In the genomic region with DNA sequence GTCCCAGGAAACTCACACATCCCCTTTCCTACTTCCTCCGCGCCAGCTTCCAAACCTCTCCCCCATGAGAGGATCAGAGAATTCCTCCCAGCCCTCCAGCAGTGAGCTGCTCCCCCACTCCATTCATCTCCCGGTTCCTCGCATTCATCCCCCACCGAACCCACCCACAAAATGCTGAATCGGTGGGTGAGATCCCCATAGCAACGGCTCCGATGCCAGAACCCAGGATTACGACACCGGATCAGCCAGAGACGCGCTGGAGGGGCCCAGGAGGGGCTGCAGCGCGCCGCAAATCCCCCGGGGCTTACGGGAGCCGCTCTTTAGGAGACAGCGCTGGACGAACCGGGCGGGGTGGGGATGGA, we compare ENCODE assay signal across 9 cellular contexts.
DNase-seq lines count a peak whose midpoint lies in the region; ATAC-seq and TF ChIP-seq lines count a peak whose summit lies in the region.
"Had no signal": no experiment of that assay in that cellular context is flagged by ENCODE, and none has a peak within 500 bp of the region (broad histone marks: within the 10 kb centered on the region; RNA-seq: fewer than 3 reads in every experiment).

No MANE protein-coding gene starts in this region.

- WGBS in heart left ventricle, 4 donors: 12 to 20% (median 18%) methylated on average over 18 to 22 of the region's 22 CpGs
- 23% methylated on average over 22 of the region's 22 CpGs; no CpG with 5 or more reads in 1 of the 2 donors for WGBS in transverse colon (ENCODE audit: low coverage in 1 of 2), 2 donors

- H3K27me3 ChIP-seq in heart left ventricle: peaks cover 0 to 45% (median 20%) of the 10 kb centered on the region in 9 donors
- H3K27me3 ChIP-seq in lower lobe of right lung (ENCODE audit: low read depth): peaks cover 33% of the 10 kb centered on the region
- peaks cover 23% of the 10 kb centered on the region for H3K27me3 ChIP-seq in transverse colon

- in situ Hi-C loops in transverse colon (cut with MboI; ENCODE audit: low pct_ligation_motif_present in 1 of 4, low pct_unique_long_range_greater_than_20kb in 1 of 4, low sequenced_read_pairs in 3 of 4): no loop called here

- no peak for TF ChIP-seq EP300 in transverse colon (IDR thresholded peaks at IDR 0.05; ENCODE audit: low read depth)

- H3K4me3 ChIP-seq in heart left ventricle (peak overlapping the region in 10 of 12 donors; percentile 22 to 46 (median 38)), lower lobe of right lung (peak overlapping the region; percentile 46), transverse colon (peak overlapping the region in 3 of 4 donors; percentile 20 to 35 (median 26))

- TF ChIP-seq POLR2A in heart left ventricle (IDR thresholded peaks at IDR 0.05) (no peak), transverse colon (IDR thresholded peaks at IDR 0.05) (no peak)

- no peaks in the 10 kb centered on the region for H3K36me3 ChIP-seq in heart left ventricle
- H3K36me3 ChIP-seq in lower lobe of right lung: no peaks in the 10 kb centered on the region
- H3K36me3 ChIP-seq in transverse colon: no peaks in the 10 kb centered on the region

- intact Hi-C loops in heart left ventricle (cut with DNase I): loop anchor here in 6 of 10 donors (10.0 kb wide), 6 partner anchors 117 to 527 kb away; partner anchors contain the start of gene SDK2 (in 1 of the 6)
- intact Hi-C loops in Right ventricle myocardium inferior (cut with DNase I): loop anchor here (10.0 kb wide), 2 partner anchors 297 to 527 kb away; no protein-coding TSS in a partner anchor
- intact Hi-C loops in lower lobe of right lung (cut with DNase I): no loop called here
- intact Hi-C loops in transverse colon (cut with DNase I; ENCODE audit: low total_unique reads): no loop called here

- H3K4me1 ChIP-seq in heart left ventricle (peaks cover 0 to 12% (median 9%) of the 10 kb centered on the region in 12 donors), lower lobe of right lung (peaks cover 12% of the 10 kb centered on the region), transverse colon (peaks cover 0 to 24% (median 18%) of the 10 kb centered on the region in 4 donors)

- H3K27ac ChIP-seq in heart left ventricle: no peak overlapping the region
- no peak overlapping the region for H3K27ac ChIP-seq in lower lobe of right lung
- H3K27ac ChIP-seq in transverse colon: no peak overlapping the region

- TF ChIP-seq CTCF in heart left ventricle (IDR thresholded peaks at IDR 0.05): no peak
- TF ChIP-seq CTCF in lower lobe of right lung (IDR thresholded peaks at IDR 0.05): no peak
- no peak for TF ChIP-seq CTCF in transverse colon (IDR thresholded peaks at IDR 0.05)
- TF ChIP-seq CTCF in omental fat pad (IDR thresholded peaks at IDR 0.05): no peak

- DNase-seq in heart left ventricle: no peak
- no peak for DNase-seq in Right ventricle myocardium inferior (ENCODE audit: missing footprints)
- DNase-seq in cerebellum (ENCODE audit: low spot score): peak; percentile 14
- DNase-seq in lower lobe of right lung: no peak
- no peak for DNase-seq in transverse colon
- no peak for DNase-seq in omental fat pad (ENCODE audit: low spot score)
- DNase-seq: central memory CD4-positive, alpha-beta T cell had no signal

- H3K9me3 ChIP-seq in heart left ventricle (no peaks in the 10 kb centered on the region), lower lobe of right lung (no peaks in the 10 kb centered on the region), transverse colon (no peaks in the 10 kb centered on the region)

- peak in 1 of 4 donors; percentile 11 for ATAC-seq in heart left ventricle
- ATAC-seq in Right ventricle myocardium inferior: no peak
- ATAC-seq in lower lobe of right lung: peak in 1 of 2 donors; percentile 4
- ATAC-seq in HG02884 (IDR thresholded peaks at IDR 0.05; ENCODE audit: unreplicated experiment): no peak
- ATAC-seq in omental fat pad (ENCODE audit: low FRiP score): no peak
- ATAC-seq in GM21786 (IDR thresholded peaks at IDR 0.05; ENCODE audit: unreplicated experiment): no peak

Comparison
In these comparisons a context has a peak if more than half of its experiments do, and no peak if none do; other contexts are left out.
1. intact Hi-C loops: an anchor here in heart left ventricle (10.0 kb wide) and Right ventricle myocardium inferior (10.0 kb wide); none called in lower lobe of right lung and transverse colon.